9 cellular contexts compared by ENCODE assay signal in the genomic region with DNA sequence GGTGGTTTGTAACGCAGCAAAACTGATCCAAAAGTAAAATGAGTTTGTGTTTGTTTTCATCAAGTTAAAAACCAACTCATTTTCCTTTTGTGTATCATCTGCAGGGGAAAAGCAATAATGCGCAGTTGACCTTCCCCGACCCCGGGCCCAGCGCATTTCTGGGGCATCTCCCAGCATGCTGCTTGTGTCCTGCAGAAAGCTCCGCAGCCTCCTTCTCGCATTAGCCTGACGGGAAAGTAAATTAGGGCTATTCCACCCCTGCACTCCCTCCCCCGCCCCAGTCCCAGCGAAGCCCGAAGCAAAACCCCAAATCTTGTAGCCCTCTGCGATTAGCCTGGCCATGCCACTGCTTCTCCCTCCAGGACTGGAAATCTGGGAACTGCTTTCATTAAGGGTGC.
DNase-seq lines count a peak whose midpoint lies in the region; ATAC-seq and TF ChIP-seq lines count a peak whose summit lies in the region.
"Had no signal": no experiment of that assay in that cellular context is flagged by ENCODE, and none has a peak within 500 bp of the region (broad histone marks: within the 10 kb centered on the region; RNA-seq: fewer than 3 reads in every experiment).

No MANE protein-coding gene starts in this region.

- H3K36me3 ChIP-seq in GM23248 (ENCODE audit: low read depth), result no peaks in the 10 kb centered on the region
- no peaks in the 10 kb centered on the region for H3K36me3 ChIP-seq in ascending aorta
- H3K36me3 ChIP-seq in smooth muscle cell (ENCODE audit: low read depth), result no peaks in the 10 kb centered on the region
- H3K36me3 ChIP-seq: cardiac muscle cell had no signal

- H2AFZ ChIP-seq in GM23248 (peak overlapping the region; percentile 86), smooth muscle cell (ENCODE audit: low read depth) (peak overlapping the region; percentile 75)

- H3K9me3 ChIP-seq in GM23248 (ENCODE audit: low read depth) (no peaks in the 10 kb centered on the region), ascending aorta (no peaks in the 10 kb centered on the region), smooth muscle cell (replicated peaks; ENCODE audit: low read depth) (no peaks in the 10 kb centered on the region)

- TF ChIP-seq CTCF in ascending aorta (IDR thresholded peaks at IDR 0.05) (no peak), smooth muscle cell (IDR thresholded peaks at IDR 0.05; ENCODE audit: borderline replicate concordance, insufficient read depth, poor library complexity, severe bottlenecking) (no peak)

- H3K4me3 ChIP-seq in GM23248 (peak overlapping the region; percentile 71), ascending aorta (peak overlapping the region; percentile 18 to 60), smooth muscle cell (peak overlapping the region; percentile 53)

- H3K9ac ChIP-seq in GM23248 (peak overlapping the region; percentile 47), smooth muscle cell (ENCODE audit: low read depth) (no peak overlapping the region)

- in situ Hi-C loops in GM23248 (cut with MboI), result no loop called here

- WGBS in GM23248 (ENCODE audit: low coverage in 1 of 2, low lambda C conversion rate in 2 of 2, missing lambda C conversion rate in 2 of 2), 2 experiments, result 60 to 71% methylated on average over 12 of the region's 12 CpGs
- 64% methylated on average over 12 of the region's 12 CpGs for WGBS in smooth muscle cell (ENCODE audit: low lambda C conversion rate)

- intact Hi-C loops in ascending aorta (cut with DNase I) (loop anchor here (1.0 to 10.0 kb wide), 4 partner anchors 82 to 278 kb away; a partner anchor contains a TSS), posterior vena cava (cut with DNase I) (loop anchor here in 1 of 2 donors (5.0 to 10.0 kb wide), 2 partner anchors 78 to 206 kb away; a partner anchor contains a TSS)

- DNase-seq in GM23248 (no peak), ascending aorta (ENCODE audit: low spot score in 2 of 2) (no peak), iPS-NIHi11 (ENCODE audit: low spot score) (peak; percentile 11), smooth muscle cell (lab: John Stamatoyannopoulos, UW; ENCODE audit: unreplicated experiment) (no peak), NCI-H1417 treated with DMSO at 0.1 percent for 48 hours (lab: John Stamatoyannopoulos, UW) (no peak), posterior vena cava (ENCODE audit: low spot score) (no peak)

- H4K20me1 ChIP-seq in GM23248 (ENCODE audit: insufficient read depth) (no peaks in the 10 kb centered on the region), smooth muscle cell (ENCODE audit: low read depth) (no peaks in the 10 kb centered on the region)

- H3K9me2 ChIP-seq in GM23248 (ENCODE audit: insufficient read depth), result no peaks in the 10 kb centered on the region

- H3K27me3 ChIP-seq in GM23248 (replicated peaks; ENCODE audit: insufficient read depth), result no peaks in the 10 kb centered on the region
- no peaks in the 10 kb centered on the region for H3K27me3 ChIP-seq in ascending aorta
- H3K27me3 ChIP-seq in smooth muscle cell (ENCODE audit: low read depth), result no peaks in the 10 kb centered on the region
- H3K27me3 ChIP-seq: cardiac muscle cell had no signal

- ATAC-seq in HG02763 (IDR thresholded peaks at IDR 0.05; ENCODE audit: unreplicated experiment) (no peak), HG03378 (IDR thresholded peaks at IDR 0.05; ENCODE audit: unreplicated experiment) (no peak)

- H3K4me2 ChIP-seq in GM23248 (ENCODE audit: unreplicated experiment) (peak overlapping the region; percentile 73), smooth muscle cell (peak overlapping the region; percentile 87)

- H3F3A ChIP-seq in GM23248 (ENCODE audit: insufficient read depth) (no peaks in the 10 kb centered on the region), smooth muscle cell (ENCODE audit: low read depth) (no peaks in the 10 kb centered on the region)

- H3K79me2 ChIP-seq in GM23248 (ENCODE audit: insufficient read depth) (no peaks in the 10 kb centered on the region), smooth muscle cell (ENCODE audit: low read depth) (no peaks in the 10 kb centered on the region)

- H3K27ac ChIP-seq in GM23248 (no peak overlapping the region), ascending aorta (peak overlapping the region; percentile 66 to 70), smooth muscle cell (ENCODE audit: low read depth) (no peak overlapping the region)
- H3K27ac ChIP-seq: cardiac muscle cell had no signal

- H3K4me1 ChIP-seq in GM23248 (ENCODE audit: insufficient read depth) (peaks cover 5% of the 10 kb centered on the region; the same call in 1 of the 2 replicates), ascending aorta (peaks cover 0 to 11% of the 10 kb centered on the region in 2 donors), smooth muscle cell (ENCODE audit: low read depth) (no peaks in the 10 kb centered on the region)

Comparison
In these comparisons a context has a peak if more than half of its experiments do, and no peak if none do; other contexts are left out.
1. H3K27ac ChIP-seq: peak in ascending aorta (2 of 2); none in GM23248 (single experiment) and smooth muscle cell (single experiment).
2. Peak in every context shown above with its lines, with median percentiles within 50 percentile points of each other: H3K4me3 ChIP-seq.